ENCODE assay signal across 9 cellular contexts in the genomic region with DNA sequence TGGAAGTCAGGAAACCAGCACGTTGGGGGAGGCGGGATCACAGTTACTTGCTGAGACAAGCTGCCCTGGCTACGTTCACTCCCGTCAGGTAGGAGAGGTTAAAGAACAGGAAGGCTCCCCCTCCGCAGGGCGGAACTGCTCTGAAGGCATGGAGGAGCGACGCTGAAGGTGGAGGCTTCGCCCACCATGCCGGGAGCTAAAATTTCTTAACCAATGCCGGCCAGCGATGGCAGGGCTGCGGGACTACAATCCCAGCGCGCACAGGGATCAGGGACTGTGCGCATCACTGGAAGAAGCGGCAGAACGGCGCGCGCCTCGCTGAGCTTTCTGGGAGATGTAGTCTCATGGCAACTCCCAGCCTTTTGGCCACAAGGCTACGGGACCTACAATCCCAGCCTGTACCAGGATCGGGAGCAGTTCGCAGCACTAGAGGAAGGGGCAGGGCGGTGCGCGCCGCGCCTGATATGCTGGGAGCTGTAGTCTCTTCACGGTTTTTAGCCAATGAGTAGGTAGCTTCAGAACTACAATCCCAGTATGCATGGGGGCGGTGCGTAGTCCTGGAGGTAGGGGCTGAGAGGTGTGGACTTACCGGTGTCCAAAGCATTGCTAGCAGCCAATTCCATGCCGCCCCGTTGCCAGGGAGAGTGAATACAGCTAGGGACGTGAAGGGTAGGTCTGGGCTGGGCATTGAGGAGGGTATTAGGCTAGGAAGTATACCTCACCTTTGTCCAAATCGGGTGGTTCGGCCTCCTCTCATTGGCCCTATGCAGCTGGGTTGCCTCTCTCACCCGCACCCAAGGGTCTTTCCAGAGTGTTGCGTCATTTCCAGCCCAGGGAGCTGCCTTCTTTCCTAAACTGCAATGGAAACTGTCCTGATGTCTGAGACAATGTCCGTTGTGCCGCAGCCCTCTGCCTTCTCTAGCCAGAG. TPM values are rescaled to one million over a fixed set of nuclear protein-coding genes. Genes with fewer than 3 reads are reported as not detected.
A peak's percentile ranks its signal among the peaks of the same experiment; 100 is the strongest.
DNase-seq lines count a peak whose midpoint lies in the region; ATAC-seq and TF ChIP-seq lines count a peak whose summit lies in the region.
"Had no signal": no experiment of that assay in that cellular context is flagged by ENCODE, and none has a peak within 500 bp of the region (broad histone marks: within the 10 kb centered on the region; RNA-seq: fewer than 3 reads in every experiment).

No MANE protein-coding gene starts in this region.

- no peaks in the 10 kb centered on the region for H3K27me3 Mint-ChIP-seq in naive B cell

- DNase-seq in AG09309 (ENCODE audit: low read depth) (peak; percentile 93), GM19238 (ENCODE audit: insufficient read length, low spot score) (peak; percentile 41), OCI-M1 (lab: John Stamatoyannopoulos, UW) (peak; percentile 98), fibroblast of mammary gland (ENCODE audit: low read depth) (peak; percentile 96), naive B cell (peak; percentile 43)
- peak; percentile 25 to 27 for DNase-seq in activated T-helper 1 cell treated with anti-CD3 and anti-CD28 coated beads, Interleukin-2, amount 50 U/mL, for 16 hours (ENCODE audit: low read depth in 1 of 2, low spot score in 1 of 2)
- peak; percentile 35 to 57 for DNase-seq in stimulated activated CD8-positive, alpha-beta memory T cell treated with anti-CD3 and anti-CD28 coated beads, Interleukin-7, amount 100 ng/mL, for 48 hours (ENCODE audit: extremely low read depth in 1 of 2, low read depth in 1 of 2)

- H3K4me3 ChIP-seq in AG09309 (ENCODE audit: control insufficient read depth, low read depth, low read length): peak overlapping the region; percentile 78
- H3K4me3 ChIP-seq in fibroblast of mammary gland (ENCODE audit: control insufficient read depth, low read depth, low read length): peak overlapping the region; percentile 71

- H3K4me1 Mint-ChIP-seq in naive B cell: peaks cover 8 to 20% (median 15%) of the 10 kb centered on the region in 3 donors

- ATAC-seq in HG03469 (IDR thresholded peaks at IDR 0.05; ENCODE audit: unreplicated experiment) (peak; percentile 97), naive B cell (ENCODE audit: low read depth in 2 of 2) (peak; percentile 92 to 96)
- ATAC-seq: HCT116 had no signal

- peak overlapping the region; percentile 78 to 95 (median 87) for H3K27ac Mint-ChIP-seq in naive B cell

- peaks cover 0 to 2% (median 0%) of the 10 kb centered on the region in 7 donors for H3K9me3 Mint-ChIP-seq in naive B cell

- peak overlapping the region; percentile 94 to 100 (median 98) for H3K4me3 Mint-ChIP-seq in naive B cell

- TF ChIP-seq CTCF in AG09309 (IDR thresholded peaks at IDR 0.05; ENCODE audit: control insufficient read depth, insufficient read depth, low read depth, low read length, missing control alignments) (peak; percentile 5), fibroblast of mammary gland (conservative IDR thresholded peaks at IDR 0.05; ENCODE audit: control insufficient read depth, insufficient read depth, low read depth, low read length) (no peak)

- no peaks in the 10 kb centered on the region for H3K36me3 Mint-ChIP-seq in naive B cell

RNA-seq across cellular contexts. Expression of a gene that starts 12.8 kb away (rescaled TPM):
- 1 to 10 TPM; 2.5 to 6.0 (median 3.1) TPM for polyA plus RNA-seq in naive B cell (ENCODE audit: low read depth in 6 of 6)

RNA-seq across cellular contexts. Expression of a gene that starts 25.7 kb away (rescaled TPM):
- polyA plus RNA-seq in naive B cell (ENCODE audit: low read depth in 6 of 6): 1 to 10 TPM; 2.5 to 4.8 (median 4.1) TPM

Comparison
In these comparisons a context has a peak if more than half of its experiments do, and no peak if none do; other contexts are left out.
1. Peak in every context shown above with its lines: DNase-seq, ATAC-seq and H3K4me3 ChIP-seq.
2. DNase-seq: peak in every context shown above with its lines; median percentile 98 in OCI-M1; 96 in fibroblast of mammary gland; 93 in AG09309; 46 in stimulated activated CD8-positive, alpha-beta memory T cell treated with anti-CD3 and anti-CD28 coated beads, Interleukin-7, amount 100 ng/mL, for 48 hours; 43 in naive B cell; 41 in GM19238; 26 in activated T-helper 1 cell treated with anti-CD3 and anti-CD28 coated beads, Interleukin-2, amount 50 U/mL, for 16 hours.